In the genomic region with DNA sequence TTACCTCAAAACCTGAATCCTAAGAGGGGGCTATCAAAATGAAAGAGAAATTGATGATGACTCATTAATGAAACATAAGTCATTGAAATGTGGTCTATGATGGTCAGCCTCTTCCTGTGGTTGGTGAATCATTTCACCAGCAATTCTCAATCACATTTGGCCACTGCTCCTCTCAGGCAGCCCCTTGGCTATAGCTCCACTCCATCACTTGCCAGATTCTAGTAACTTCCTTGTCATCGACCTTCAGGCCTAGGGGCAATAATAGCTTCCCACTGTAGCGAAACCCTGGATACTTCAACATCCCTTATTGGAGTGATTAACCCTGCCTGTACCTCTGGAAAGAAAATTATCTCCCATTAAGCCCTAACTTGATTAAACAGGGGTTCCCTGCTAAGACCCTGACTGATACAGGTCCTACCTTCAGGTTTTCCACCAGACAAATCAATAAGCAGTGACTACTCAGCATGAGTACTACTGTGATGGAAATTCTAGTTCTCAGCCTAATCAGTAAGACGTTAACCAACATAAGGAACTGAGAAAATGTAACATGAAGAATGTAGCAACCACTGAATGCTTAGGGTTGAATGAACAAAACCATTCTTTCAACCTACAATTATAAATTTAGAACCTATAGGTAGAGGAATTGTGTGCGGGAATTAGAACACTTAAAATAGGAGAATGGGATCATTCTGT, we compare ENCODE assay signal across 1 cellular context.
TF ChIP-seq lines count a peak whose summit lies in the region.

No MANE protein-coding gene starts in this region.

TF ChIP-seq in GM12878, 131 proteins besides CTCF, POLR2A, EP300 and RAD21 (continued from another document and continues in another):
- TF ChIP-seq NRF1 (conservative IDR thresholded peaks at IDR 0.05; ENCODE audit: low read depth, low read length) (no peak), SREBF2 (IDR thresholded peaks at IDR 0.05; ENCODE audit: low read length) (no peak), TBL1XR1 (IDR thresholded peaks at IDR 0.05; ENCODE audit: low read depth, low read length) (peak; percentile 94), MEF2B (IDR thresholded peaks at IDR 0.05; ENCODE audit: partially characterized antibody, poor library complexity, severe bottlenecking) (no peak), EED (IDR thresholded peaks at IDR 0.05; ENCODE audit: low read depth) (peak; percentile 93), ZNF24 (IDR thresholded peaks at IDR 0.05) (peak; percentile 78), NFYA (IDR thresholded peaks at IDR 0.05; ENCODE audit: borderline replicate concordance, low read depth, low read length) (no peak), CREB1 (IDR thresholded peaks at IDR 0.05; ENCODE audit: low read depth) (peak; percentile 47; the same call in 1 of the 2 replicates), YY1 (IDR thresholded peaks at IDR 0.05; ENCODE audit: low read depth, low read length) (no peak), STAT3 (IDR thresholded peaks at IDR 0.05; ENCODE audit: low read depth, low read length) (no peak), NBN (IDR thresholded peaks at IDR 0.05) (peak; percentile 53), SMC3 (IDR thresholded peaks at IDR 0.05; ENCODE audit: borderline replicate concordance, low read length) (0 out of 2 replicates have a peak, but pooled peaks have one; percentile 2), SPI1 (IDR thresholded peaks at IDR 0.05; ENCODE audit: borderline replicate concordance, insufficient read depth, low read depth, low read length) (peak; percentile 88; the same call in 1 of the 2 replicates), SIX5 (IDR thresholded peaks at IDR 0.05; ENCODE audit: low read depth, low read length, severe bottlenecking) (no peak), SMAD1 (IDR thresholded peaks at IDR 0.05; ENCODE audit: low read depth, partially characterized antibody) (no peak), POLR2AphosphoS2 (IDR thresholded peaks at IDR 0.05; ENCODE audit: low read depth, low read length) (no peak), ATF7 (IDR thresholded peaks at IDR 0.05; ENCODE audit: low read depth) (peak; percentile 94), BCL11A (IDR thresholded peaks at IDR 0.05; ENCODE audit: low read depth, low read length) (peak; percentile 97), SMAD5 (IDR thresholded peaks at IDR 0.05; ENCODE audit: low read depth) (no peak), KAT2A (conservative IDR thresholded peaks at IDR 0.05; ENCODE audit: control insufficient read depth, low read depth, low read length) (no peak), ETV6 (conservative IDR thresholded peaks at IDR 0.05 in 1 of 2, IDR thresholded peaks at IDR 0.05 in 1 of 2; ENCODE audit: borderline replicate concordance in 1 of 2, low read depth in 1 of 2) (peak in 1 of 2 experiments; percentile 82; a peak in 2 of 4 replicates), GABPA (IDR thresholded peaks at IDR 0.05; ENCODE audit: low read depth) (peak; percentile 78), TCF12 (IDR thresholded peaks at IDR 0.05; ENCODE audit: low read depth, low read length) (no peak), MXI1 (IDR thresholded peaks at IDR 0.05; ENCODE audit: low read depth, low read length) (no peak), MYB (IDR thresholded peaks at IDR 0.05; ENCODE audit: borderline replicate concordance, low read depth, low read length) (no peak), FOXM1 (IDR thresholded peaks at IDR 0.05; ENCODE audit: low read depth, low read length) (peak; percentile 85), NR2F1 (conservative IDR thresholded peaks at IDR 0.05) (peak; percentile 67), ZNF274 (IDR thresholded peaks at IDR 0.05; ENCODE audit: insufficient read depth, insufficient read length) (no peak), MTA3 (IDR thresholded peaks at IDR 0.05; ENCODE audit: borderline replicate concordance, low read length) (peak; percentile 97)
- TF ChIP-seq, protein P1, sequence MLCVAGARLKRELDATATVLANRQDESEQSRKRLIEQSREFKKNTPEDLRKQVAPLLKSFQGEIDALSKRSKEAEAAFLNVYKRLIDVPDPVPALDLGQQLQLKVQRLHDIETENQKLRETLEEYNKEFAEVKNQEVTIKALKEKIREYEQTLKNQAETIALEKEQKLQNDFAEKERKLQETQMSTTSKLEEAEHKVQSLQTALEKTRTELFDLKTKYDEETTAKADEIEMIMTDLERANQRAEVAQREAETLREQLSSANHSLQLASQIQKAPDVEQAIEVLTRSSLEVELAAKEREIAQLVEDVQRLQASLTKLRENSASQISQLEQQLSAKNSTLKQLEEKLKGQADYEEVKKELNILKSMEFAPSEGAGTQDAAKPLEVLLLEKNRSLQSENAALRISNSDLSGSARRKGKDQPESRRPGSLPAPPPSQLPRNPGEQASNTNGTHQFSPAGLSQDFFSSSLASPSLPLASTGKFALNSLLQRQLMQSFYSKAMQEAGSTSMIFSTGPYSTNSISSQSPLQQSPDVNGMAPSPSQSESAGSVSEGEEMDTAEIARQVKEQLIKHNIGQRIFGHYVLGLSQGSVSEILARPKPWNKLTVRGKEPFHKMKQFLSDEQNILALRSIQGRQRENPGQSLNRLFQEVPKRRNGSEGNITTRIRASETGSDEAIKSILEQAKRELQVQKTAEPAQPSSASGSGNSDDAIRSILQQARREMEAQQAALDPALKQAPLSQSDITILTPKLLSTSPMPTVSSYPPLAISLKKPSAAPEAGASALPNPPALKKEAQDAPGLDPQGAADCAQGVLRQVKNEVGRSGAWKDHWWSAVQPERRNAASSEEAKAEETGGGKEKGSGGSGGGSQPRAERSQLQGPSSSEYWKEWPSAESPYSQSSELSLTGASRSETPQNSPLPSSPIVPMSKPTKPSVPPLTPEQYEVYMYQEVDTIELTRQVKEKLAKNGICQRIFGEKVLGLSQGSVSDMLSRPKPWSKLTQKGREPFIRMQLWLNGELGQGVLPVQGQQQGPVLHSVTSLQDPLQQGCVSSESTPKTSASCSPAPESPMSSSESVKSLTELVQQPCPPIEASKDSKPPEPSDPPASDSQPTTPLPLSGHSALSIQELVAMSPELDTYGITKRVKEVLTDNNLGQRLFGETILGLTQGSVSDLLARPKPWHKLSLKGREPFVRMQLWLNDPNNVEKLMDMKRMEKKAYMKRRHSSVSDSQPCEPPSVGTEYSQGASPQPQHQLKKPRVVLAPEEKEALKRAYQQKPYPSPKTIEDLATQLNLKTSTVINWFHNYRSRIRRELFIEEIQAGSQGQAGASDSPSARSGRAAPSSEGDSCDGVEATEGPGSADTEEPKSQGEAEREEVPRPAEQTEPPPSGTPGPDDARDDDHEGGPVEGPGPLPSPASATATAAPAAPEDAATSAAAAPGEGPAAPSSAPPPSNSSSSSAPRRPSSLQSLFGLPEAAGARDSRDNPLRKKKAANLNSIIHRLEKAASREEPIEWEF (IDR thresholded peaks at IDR 0.05; ENCODE audit: insufficient replicate concordance, low read depth, low read length) = no peak
- TF ChIP-seq, protein P2, sequence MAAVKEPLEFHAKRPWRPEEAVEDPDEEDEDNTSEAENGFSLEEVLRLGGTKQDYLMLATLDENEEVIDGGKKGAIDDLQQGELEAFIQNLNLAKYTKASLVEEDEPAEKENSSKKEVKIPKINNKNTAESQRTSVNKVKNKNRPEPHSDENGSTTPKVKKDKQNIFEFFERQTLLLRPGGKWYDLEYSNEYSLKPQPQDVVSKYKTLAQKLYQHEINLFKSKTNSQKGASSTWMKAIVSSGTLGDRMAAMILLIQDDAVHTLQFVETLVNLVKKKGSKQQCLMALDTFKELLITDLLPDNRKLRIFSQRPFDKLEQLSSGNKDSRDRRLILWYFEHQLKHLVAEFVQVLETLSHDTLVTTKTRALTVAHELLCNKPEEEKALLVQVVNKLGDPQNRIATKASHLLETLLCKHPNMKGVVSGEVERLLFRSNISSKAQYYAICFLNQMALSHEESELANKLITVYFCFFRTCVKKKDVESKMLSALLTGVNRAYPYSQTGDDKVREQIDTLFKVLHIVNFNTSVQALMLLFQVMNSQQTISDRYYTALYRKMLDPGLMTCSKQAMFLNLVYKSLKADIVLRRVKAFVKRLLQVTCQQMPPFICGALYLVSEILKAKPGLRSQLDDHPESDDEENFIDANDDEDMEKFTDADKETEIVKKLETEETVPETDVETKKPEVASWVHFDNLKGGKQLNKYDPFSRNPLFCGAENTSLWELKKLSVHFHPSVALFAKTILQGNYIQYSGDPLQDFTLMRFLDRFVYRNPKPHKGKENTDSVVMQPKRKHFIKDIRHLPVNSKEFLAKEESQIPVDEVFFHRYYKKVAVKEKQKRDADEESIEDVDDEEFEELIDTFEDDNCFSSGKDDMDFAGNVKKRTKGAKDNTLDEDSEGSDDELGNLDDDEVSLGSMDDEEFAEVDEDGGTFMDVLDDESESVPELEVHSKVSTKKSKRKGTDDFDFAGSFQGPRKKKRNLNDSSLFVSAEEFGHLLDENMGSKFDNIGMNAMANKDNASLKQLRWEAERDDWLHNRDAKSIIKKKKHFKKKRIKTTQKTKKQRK (IDR thresholded peaks at IDR 0.05; ENCODE audit: low read depth, low read length) = no peak
- TF ChIP-seq, protein P3, sequence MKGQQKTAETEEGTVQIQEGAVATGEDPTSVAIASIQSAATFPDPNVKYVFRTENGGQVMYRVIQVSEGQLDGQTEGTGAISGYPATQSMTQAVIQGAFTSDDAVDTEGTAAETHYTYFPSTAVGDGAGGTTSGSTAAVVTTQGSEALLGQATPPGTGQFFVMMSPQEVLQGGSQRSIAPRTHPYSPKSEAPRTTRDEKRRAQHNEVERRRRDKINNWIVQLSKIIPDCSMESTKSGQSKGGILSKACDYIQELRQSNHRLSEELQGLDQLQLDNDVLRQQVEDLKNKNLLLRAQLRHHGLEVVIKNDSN (IDR thresholded peaks at IDR 0.05; ENCODE audit: borderline replicate concordance, extremely low read length, insufficient read depth, low read depth, low read length) = no peak
- TF ChIP-seq, protein P4, sequence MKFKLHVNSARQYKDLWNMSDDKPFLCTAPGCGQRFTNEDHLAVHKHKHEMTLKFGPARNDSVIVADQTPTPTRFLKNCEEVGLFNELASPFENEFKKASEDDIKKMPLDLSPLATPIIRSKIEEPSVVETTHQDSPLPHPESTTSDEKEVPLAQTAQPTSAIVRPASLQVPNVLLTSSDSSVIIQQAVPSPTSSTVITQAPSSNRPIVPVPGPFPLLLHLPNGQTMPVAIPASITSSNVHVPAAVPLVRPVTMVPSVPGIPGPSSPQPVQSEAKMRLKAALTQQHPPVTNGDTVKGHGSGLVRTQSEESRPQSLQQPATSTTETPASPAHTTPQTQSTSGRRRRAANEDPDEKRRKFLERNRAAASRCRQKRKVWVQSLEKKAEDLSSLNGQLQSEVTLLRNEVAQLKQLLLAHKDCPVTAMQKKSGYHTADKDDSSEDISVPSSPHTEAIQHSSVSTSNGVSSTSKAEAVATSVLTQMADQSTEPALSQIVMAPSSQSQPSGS (IDR thresholded peaks at IDR 0.05; ENCODE audit: low read length) = peak; percentile 91
- TF ChIP-seq, protein P5, sequence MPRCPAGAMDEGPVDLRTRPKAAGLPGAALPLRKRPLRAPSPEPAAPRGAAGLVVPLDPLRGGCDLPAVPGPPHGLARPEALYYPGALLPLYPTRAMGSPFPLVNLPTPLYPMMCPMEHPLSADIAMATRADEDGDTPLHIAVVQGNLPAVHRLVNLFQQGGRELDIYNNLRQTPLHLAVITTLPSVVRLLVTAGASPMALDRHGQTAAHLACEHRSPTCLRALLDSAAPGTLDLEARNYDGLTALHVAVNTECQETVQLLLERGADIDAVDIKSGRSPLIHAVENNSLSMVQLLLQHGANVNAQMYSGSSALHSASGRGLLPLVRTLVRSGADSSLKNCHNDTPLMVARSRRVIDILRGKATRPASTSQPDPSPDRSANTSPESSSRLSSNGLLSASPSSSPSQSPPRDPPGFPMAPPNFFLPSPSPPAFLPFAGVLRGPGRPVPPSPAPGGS (IDR thresholded peaks at IDR 0.05; ENCODE audit: borderline replicate concordance, insufficient read depth, low read depth, low read length, poor library complexity, severe bottlenecking) = peak; percentile 65
- TF ChIP-seq, protein P6, sequence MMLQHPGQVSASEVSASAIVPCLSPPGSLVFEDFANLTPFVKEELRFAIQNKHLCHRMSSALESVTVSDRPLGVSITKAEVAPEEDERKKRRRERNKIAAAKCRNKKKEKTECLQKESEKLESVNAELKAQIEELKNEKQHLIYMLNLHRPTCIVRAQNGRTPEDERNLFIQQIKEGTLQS (IDR thresholded peaks at IDR 0.05; ENCODE audit: borderline replicate concordance, extremely low read depth, low read depth, low read length) = no peak
- TF ChIP-seq, protein P7, sequence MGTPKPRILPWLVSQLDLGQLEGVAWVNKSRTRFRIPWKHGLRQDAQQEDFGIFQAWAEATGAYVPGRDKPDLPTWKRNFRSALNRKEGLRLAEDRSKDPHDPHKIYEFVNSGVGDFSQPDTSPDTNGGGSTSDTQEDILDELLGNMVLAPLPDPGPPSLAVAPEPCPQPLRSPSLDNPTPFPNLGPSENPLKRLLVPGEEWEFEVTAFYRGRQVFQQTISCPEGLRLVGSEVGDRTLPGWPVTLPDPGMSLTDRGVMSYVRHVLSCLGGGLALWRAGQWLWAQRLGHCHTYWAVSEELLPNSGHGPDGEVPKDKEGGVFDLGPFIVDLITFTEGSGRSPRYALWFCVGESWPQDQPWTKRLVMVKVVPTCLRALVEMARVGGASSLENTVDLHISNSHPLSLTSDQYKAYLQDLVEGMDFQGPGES (IDR thresholded peaks at IDR 0.05) = no peak
- TF ChIP-seq, protein P8, sequence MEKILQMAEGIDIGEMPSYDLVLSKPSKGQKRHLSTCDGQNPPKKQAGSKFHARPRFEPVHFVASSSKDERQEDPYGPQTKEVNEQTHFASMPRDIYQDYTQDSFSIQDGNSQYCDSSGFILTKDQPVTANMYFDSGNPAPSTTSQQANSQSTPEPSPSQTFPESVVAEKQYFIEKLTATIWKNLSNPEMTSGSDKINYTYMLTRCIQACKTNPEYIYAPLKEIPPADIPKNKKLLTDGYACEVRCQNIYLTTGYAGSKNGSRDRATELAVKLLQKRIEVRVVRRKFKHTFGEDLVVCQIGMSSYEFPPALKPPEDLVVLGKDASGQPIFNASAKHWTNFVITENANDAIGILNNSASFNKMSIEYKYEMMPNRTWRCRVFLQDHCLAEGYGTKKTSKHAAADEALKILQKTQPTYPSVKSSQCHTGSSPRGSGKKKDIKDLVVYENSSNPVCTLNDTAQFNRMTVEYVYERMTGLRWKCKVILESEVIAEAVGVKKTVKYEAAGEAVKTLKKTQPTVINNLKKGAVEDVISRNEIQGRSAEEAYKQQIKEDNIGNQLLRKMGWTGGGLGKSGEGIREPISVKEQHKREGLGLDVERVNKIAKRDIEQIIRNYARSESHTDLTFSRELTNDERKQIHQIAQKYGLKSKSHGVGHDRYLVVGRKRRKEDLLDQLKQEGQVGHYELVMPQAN (conservative IDR thresholded peaks at IDR 0.05) = no peak
